8 cellular contexts compared by ENCODE assay signal in the genomic region with DNA sequence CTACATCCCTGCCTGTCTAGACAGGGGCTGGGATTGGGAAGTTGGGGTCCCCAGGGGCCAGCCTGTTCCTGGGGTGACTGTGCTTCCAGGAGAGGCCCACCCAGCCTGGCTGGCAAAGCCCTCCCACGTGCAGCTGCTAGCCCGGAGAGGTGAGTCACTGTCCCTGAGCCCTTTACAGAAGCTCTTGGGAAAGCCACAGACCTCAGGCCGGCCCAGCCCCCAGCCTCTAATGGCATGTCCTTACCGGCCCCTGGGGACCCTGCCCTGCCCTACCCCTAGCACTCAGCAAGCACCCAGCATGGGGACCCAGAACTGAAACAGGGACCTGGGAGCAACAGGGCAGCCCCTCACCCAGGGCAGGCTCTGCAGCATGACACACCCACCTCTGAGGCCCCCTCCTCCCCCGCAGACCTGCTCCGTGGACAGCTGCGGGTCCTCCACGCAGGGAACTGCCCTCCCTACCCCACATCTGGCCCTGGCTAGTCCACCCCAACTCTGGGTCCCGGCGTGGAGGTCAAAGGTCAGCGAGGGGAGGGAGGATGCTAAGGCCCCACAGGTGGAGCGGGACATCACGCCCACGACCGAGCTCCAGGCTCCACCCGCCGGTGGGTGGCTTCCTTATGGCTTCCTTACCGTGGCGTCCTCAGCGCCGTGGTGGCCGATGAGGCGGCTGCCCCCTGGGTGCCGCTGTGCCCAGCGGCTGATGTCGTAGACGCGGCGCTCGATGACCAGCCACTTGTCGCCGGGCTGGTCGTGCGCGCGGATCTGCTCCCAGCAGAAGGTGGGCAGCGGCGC. TPM values are rescaled to one million over a fixed set of nuclear protein-coding genes. Genes with fewer than 3 reads are reported as not detected.
DNase-seq lines count a peak whose midpoint lies in the region; ATAC-seq lines count a peak whose summit lies in the region.

No MANE protein-coding gene starts in this region.

- H3K4me2 ChIP-seq in BLaER1 = peak overlapping the region; percentile 100

- H3K36me3 ChIP-seq in BLaER1 = no peaks in the 10 kb centered on the region

- H3K27ac ChIP-seq in BLaER1 = peak overlapping the region; percentile 73

- H3K27ac Mint-ChIP-seq in T-helper 17 cell = no peak overlapping the region
- H3K27ac Mint-ChIP-seq in central memory CD8-positive, alpha-beta T cell (ENCODE audit: low read depth) = no peak overlapping the region

- peaks cover 4% of the 10 kb centered on the region for H3K4me1 Mint-ChIP-seq in T-helper 17 cell
- H3K4me1 Mint-ChIP-seq in central memory CD8-positive, alpha-beta T cell = peaks cover 11% of the 10 kb centered on the region

- no peaks in the 10 kb centered on the region for H3K27me3 ChIP-seq in BLaER1

- H3K4me1 ChIP-seq in BLaER1 = peaks cover 29% of the 10 kb centered on the region

- no peaks in the 10 kb centered on the region for H3K36me3 Mint-ChIP-seq in T-helper 17 cell (ENCODE audit: low read depth)
- H3K36me3 Mint-ChIP-seq in central memory CD8-positive, alpha-beta T cell (ENCODE audit: insufficient read depth) = peaks cover 3% of the 10 kb centered on the region

- H4K20me1 ChIP-seq in BLaER1 = no peaks in the 10 kb centered on the region

- ATAC-seq in GM19324 (IDR thresholded peaks at IDR 0.05; ENCODE audit: low FRiP score, unreplicated experiment) (peak; percentile 28), T-helper 17 cell (peak; percentile 35)
- peak; percentile 37 for ATAC-seq in central memory CD8-positive, alpha-beta T cell (replicated peaks; ENCODE audit: extremely low read depth, poor library complexity, severe bottlenecking)

- peak overlapping the region; percentile 80 for H3K9ac ChIP-seq in BLaER1

- peak overlapping the region; percentile 92 for H3K4me3 Mint-ChIP-seq in T-helper 17 cell
- peak overlapping the region; percentile 85 for H3K4me3 Mint-ChIP-seq in central memory CD8-positive, alpha-beta T cell

- H3K27me3 Mint-ChIP-seq in T-helper 17 cell = no peaks in the 10 kb centered on the region
- no peaks in the 10 kb centered on the region for H3K27me3 Mint-ChIP-seq in central memory CD8-positive, alpha-beta T cell

- H3K9me3 ChIP-seq in BLaER1 (no peaks in the 10 kb centered on the region), T-helper 17 cell (ENCODE audit: control insufficient read depth, low read length, poor library complexity, severe bottlenecking) (no peaks in the 10 kb centered on the region)

- DNase-seq in HT-29 (ENCODE audit: low spot score) (peak; percentile 57), T-helper 17 cell (peak in 1 of 3 donors; percentile 25), kidney tubule cell (ENCODE audit: low spot score) (peak; percentile 76), pons (ENCODE audit: low spot score) (no peak)
- no peak for DNase-seq in central memory CD8-positive, alpha-beta T cell (ENCODE audit: low spot score in 2 of 2)
- peak; percentile 47 for DNase-seq in stimulated activated CD8-positive, alpha-beta memory T cell treated with anti-CD3 and anti-CD28 coated beads, Interleukin-4, amount 100 ng/mL, for 48 hours

- H3K9me3 Mint-ChIP-seq in central memory CD8-positive, alpha-beta T cell = no peaks in the 10 kb centered on the region

- peak overlapping the region; percentile 84 for H3K4me3 ChIP-seq in BLaER1

RNA-seq across cellular contexts. Expression of gene FADS3, which starts 0.6 kb away (rescaled TPM):
- 42.2 and 44.0 TPM in 2 replicates for total RNA-seq in HT-29 (2014; rRNA removed; shearing (Covaris generic))
- 10 to 100 TPM in 1 of 2 donors, 1 to 10 TPM in 1; 8.5 to 14.5 TPM for total RNA-seq in T-helper 17 cell

RNA-seq across cellular contexts. Expression of gene RAB3IL1, which starts 26.6 kb away (rescaled TPM):
- 1.6 TPM in 1 of 2 replicates, not detected in the other for total RNA-seq in HT-29 (2014; rRNA removed; shearing (Covaris generic))
- not detected for total RNA-seq in T-helper 17 cell

RNA-seq across cellular contexts. Expression of gene BEST1, which starts 59.4 kb away (rescaled TPM):
- total RNA-seq in HT-29 (2014; rRNA removed; shearing (Covaris generic)) = 0.46 TPM in 1 of 2 replicates, not detected in the other
- total RNA-seq in T-helper 17 cell = under 1 TPM; 0.26 to 0.35 TPM

Comparison
In these comparisons a context has a peak if more than half of its experiments do, and no peak if none do; other contexts are left out.
1. DNase-seq: peak in HT-29 (single experiment), kidney tubule cell (single experiment) and stimulated activated CD8-positive, alpha-beta memory T cell treated with anti-CD3 and anti-CD28 coated beads, Interleukin-4, amount 100 ng/mL, for 48 hours (single experiment); none in central memory CD8-positive, alpha-beta T cell (0 of 2) and pons (single experiment).
2. Peak in every context shown above with its lines, with median percentiles within 50 percentile points of each other: ATAC-seq.